Comparison of ENCODE assay signal across 14 cellular contexts in the genomic region with DNA sequence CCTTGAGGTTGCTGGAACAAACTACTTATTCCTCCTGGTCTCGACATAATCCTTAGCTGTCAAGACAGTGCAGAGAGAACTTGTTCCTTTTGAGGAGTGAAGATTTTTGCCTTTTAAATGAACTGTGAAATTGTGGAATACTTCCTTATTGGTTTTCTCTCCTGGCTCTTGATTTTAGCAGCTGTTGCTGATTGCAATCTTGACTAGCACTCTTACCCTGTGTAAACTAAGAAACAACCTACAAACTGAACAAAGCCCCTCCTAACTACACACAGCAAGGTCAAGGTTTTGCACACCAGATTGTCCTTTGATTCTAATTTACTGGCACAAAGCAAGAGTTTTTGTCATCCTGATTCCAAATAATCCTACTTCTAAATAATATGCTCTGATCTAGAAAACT.
A peak's percentile ranks its signal among the peaks of the same experiment; 100 is the strongest.
DNase-seq lines count a peak whose midpoint lies in the region; ATAC-seq and TF ChIP-seq lines count a peak whose summit lies in the region.
"Had no signal": no experiment of that assay in that cellular context is flagged by ENCODE, and none has a peak within 500 bp of the region (broad histone marks: within the 10 kb centered on the region; RNA-seq: fewer than 3 reads in every experiment).

No MANE protein-coding gene starts in this region.

- POLR2A ChIA-PET in activated CD4-positive, alpha-beta T cell treated with anti-CD3 and anti-CD28 coated beads for 36 hours (lab: Charles Lee): no interaction called here

- no peak overlapping the region for H3K4me3 ChIP-seq in left lung

- peaks cover 5% of the 10 kb centered on the region for H3K4me1 Mint-ChIP-seq in activated CD4-positive, alpha-beta T cell treated with anti-CD3 and anti-CD28 coated beads for 36 hours
- peaks cover 9% of the 10 kb centered on the region for H3K4me1 Mint-ChIP-seq in activated T-helper 2 cell treated with anti-CD3 and anti-CD28 coated beads, Interferon-gamma antibody, Interleukin-2, Interleukin-4, amounts not matched to agents 10 μg/mL and 5 μg/mL and 100 μg/mL, durations not matched to agents 14 hours and 24 hours and 36 hours (ENCODE audit: low read depth)
- H3K4me1 Mint-ChIP-seq: CD14-positive monocyte had no signal

- ATAC-seq in activated CD4-positive, alpha-beta T cell treated with anti-CD3 and anti-CD28 coated beads for 36 hours: no peak
- ATAC-seq in left lung (peak; percentile 33), HG02981 (IDR thresholded peaks at IDR 0.05; ENCODE audit: unreplicated experiment) (no peak), GM19395 (IDR thresholded peaks at IDR 0.05; ENCODE audit: unreplicated experiment) (no peak)
- ATAC-seq: CD8-positive, alpha-beta T cell had no signal

- peaks cover 0 to 5% of the 10 kb centered on the region in 2 donors for H3K36me3 ChIP-seq in left lung

- DNase-seq in activated CD4-positive, alpha-beta T cell treated with anti-CD3 and anti-CD28 coated beads for 36 hours: no peak
- no peak for DNase-seq in activated CD4-positive, alpha-beta T cell treated with anti-CD3 and anti-CD28 coated beads, Interleukin-2, amount 50 U/mL, for 4 hours
- DNase-seq in DMS79 (lab: John Stamatoyannopoulos, UW): peak; percentile 48
- DNase-seq in activated T-helper 2 cell treated with anti-CD3 and anti-CD28 coated beads, Interferon-gamma antibody, Interleukin-2, Interleukin-4, amounts not matched to agents 10 μg/mL and 5 μg/mL and 100 μg/mL, durations not matched to agents 14 hours and 24 hours and 36 hours (ENCODE audit: low spot score): no peak
- DNase-seq in left lung: no peak
- no peak for DNase-seq in amygdala (lab: John Stamatoyannopoulos, UW)
- DNase-seq: CD8-positive, alpha-beta T cell; COR-L47; DMS153; GF-D8 had no signal

- no peaks in the 10 kb centered on the region for H3K27me3 Mint-ChIP-seq in activated CD4-positive, alpha-beta T cell treated with anti-CD3 and anti-CD28 coated beads for 36 hours
- H3K27me3 Mint-ChIP-seq in activated T-helper 2 cell treated with anti-CD3 and anti-CD28 coated beads, Interferon-gamma antibody, Interleukin-2, Interleukin-4, amounts not matched to agents 10 μg/mL and 5 μg/mL and 100 μg/mL, durations not matched to agents 14 hours and 24 hours and 36 hours (ENCODE audit: low read depth): no peaks in the 10 kb centered on the region

- no peak overlapping the region for H3K27ac ChIP-seq in left lung
- H3K27ac ChIP-seq: 22Rv1 had no signal

- no peak overlapping the region for H3K4me3 Mint-ChIP-seq in activated CD4-positive, alpha-beta T cell treated with anti-CD3 and anti-CD28 coated beads for 36 hours
- no peak overlapping the region for H3K4me3 Mint-ChIP-seq in activated T-helper 2 cell treated with anti-CD3 and anti-CD28 coated beads, Interferon-gamma antibody, Interleukin-2, Interleukin-4, amounts not matched to agents 10 μg/mL and 5 μg/mL and 100 μg/mL, durations not matched to agents 14 hours and 24 hours and 36 hours (ENCODE audit: low read depth)
- H3K4me3 Mint-ChIP-seq: CD14-positive monocyte; CD8-positive, alpha-beta T cell had no signal

- no peak for TF ChIP-seq CTCF in left lung (IDR thresholded peaks at IDR 0.05)

- intact Hi-C loops in activated CD4-positive, alpha-beta T cell treated with anti-CD3 and anti-CD28 coated beads for 36 hours (cut with DNase I, micrococcal nuclease): no loop called here
- intact Hi-C loops in activated T-helper 2 cell treated with anti-CD3 and anti-CD28 coated beads, Interferon-gamma antibody, Interleukin-2, Interleukin-4, amounts not matched to agents 10 μg/mL and 5 μg/mL and 100 μg/mL, durations not matched to agents 14 hours and 24 hours and 36 hours (cut with micrococcal nuclease): no loop called here
- intact Hi-C loops in left lung (cut with DNase I): no loop called here

- CTCF ChIA-PET in activated CD4-positive, alpha-beta T cell treated with anti-CD3 and anti-CD28 coated beads for 36 hours (lab: Charles Lee): no interaction called here

- H3K27me3 ChIP-seq in left lung: no peaks in the 10 kb centered on the region

- peaks cover 23% of the 10 kb centered on the region for H3K36me3 Mint-ChIP-seq in activated CD4-positive, alpha-beta T cell treated with anti-CD3 and anti-CD28 coated beads for 36 hours (ENCODE audit: low read depth)
- peaks cover 41% of the 10 kb centered on the region for H3K36me3 Mint-ChIP-seq in activated T-helper 2 cell treated with anti-CD3 and anti-CD28 coated beads, Interferon-gamma antibody, Interleukin-2, Interleukin-4, amounts not matched to agents 10 μg/mL and 5 μg/mL and 100 μg/mL, durations not matched to agents 14 hours and 24 hours and 36 hours (ENCODE audit: low read depth)

- H3K27ac Mint-ChIP-seq in activated CD4-positive, alpha-beta T cell treated with anti-CD3 and anti-CD28 coated beads for 36 hours: peak overlapping the region; percentile 34
- H3K27ac Mint-ChIP-seq in activated T-helper 2 cell treated with anti-CD3 and anti-CD28 coated beads, Interferon-gamma antibody, Interleukin-2, Interleukin-4, amounts not matched to agents 10 μg/mL and 5 μg/mL and 100 μg/mL, durations not matched to agents 14 hours and 24 hours and 36 hours: peak overlapping the region; percentile 63
- H3K27ac Mint-ChIP-seq: CD8-positive, alpha-beta T cell had no signal

- H3K4me1 ChIP-seq in left lung: no peaks in the 10 kb centered on the region

- H3K9me3 ChIP-seq in left lung: no peaks in the 10 kb centered on the region

- no peaks in the 10 kb centered on the region for H3K9me3 Mint-ChIP-seq in activated CD4-positive, alpha-beta T cell treated with anti-CD3 and anti-CD28 coated beads for 36 hours (ENCODE audit: low read depth)
- no peaks in the 10 kb centered on the region for H3K9me3 Mint-ChIP-seq in activated T-helper 2 cell treated with anti-CD3 and anti-CD28 coated beads, Interferon-gamma antibody, Interleukin-2, Interleukin-4, amounts not matched to agents 10 μg/mL and 5 μg/mL and 100 μg/mL, durations not matched to agents 14 hours and 24 hours and 36 hours
- H3K9me3 Mint-ChIP-seq: CD14-positive monocyte; CD8-positive, alpha-beta T cell had no signal
